Comparison of ENCODE assay signal across 10 cellular contexts in the genomic region with DNA sequence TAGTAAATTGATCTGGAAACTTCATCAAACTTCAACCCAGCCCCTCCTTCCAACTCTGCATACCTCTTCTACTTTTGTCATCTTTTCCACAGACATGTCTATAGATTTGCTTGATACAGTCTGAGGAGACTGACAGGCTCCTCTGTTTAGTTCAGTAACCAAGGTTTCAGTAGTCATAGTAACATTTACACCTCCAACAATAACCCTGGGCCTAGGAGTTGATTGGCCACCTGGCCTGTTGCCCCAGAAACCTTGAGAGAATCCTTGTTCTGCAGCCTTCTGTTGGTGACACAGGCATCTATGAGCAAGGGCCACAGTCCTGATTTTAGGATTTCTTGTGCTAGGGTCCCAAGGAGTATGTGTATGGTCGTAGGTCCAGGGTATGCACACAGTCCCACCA. TPM values are rescaled to one million over a fixed set of nuclear protein-coding genes. Genes with fewer than 3 reads are reported as not detected.
DNase-seq lines count a peak whose midpoint lies in the region; ATAC-seq and TF ChIP-seq lines count a peak whose summit lies in the region.
"Had no signal": no experiment of that assay in that cellular context is flagged by ENCODE, and none has a peak within 500 bp of the region (broad histone marks: within the 10 kb centered on the region; RNA-seq: fewer than 3 reads in every experiment).

Gene CFAP141, minus strand, starts transcription at position 122 of the 400 bp plus-strand sequence. Its CDS starts 26 bp downstream, at position 96.

- no peak within 1 kb of the TSS for H3K27ac ChIP-seq in WERI-Rb-1
- H3K27ac ChIP-seq: SJSA1 had no signal

- H3K4me3 Mint-ChIP-seq in HFFc6, result no peak within 1 kb of the TSS
- no peak within 1 kb of the TSS for H3K4me3 Mint-ChIP-seq in activated naive CD4-positive, alpha-beta T cell treated with anti-CD3 and anti-CD28 coated beads, Interleukin-2, amount 10 ng/mL, durations not matched to agents 7 days and 5 days

- H3K4me1 Mint-ChIP-seq in HFFc6 (ENCODE audit: low read depth), result peaks cover 17% of the 10 kb centered on the region
- peaks cover 5% of the 10 kb centered on the region for H3K4me1 Mint-ChIP-seq in activated naive CD4-positive, alpha-beta T cell treated with anti-CD3 and anti-CD28 coated beads, Interleukin-2, amount 10 ng/mL, durations not matched to agents 7 days and 5 days

- peak; percentile 51 for ATAC-seq in mucosa of descending colon
- no peak for ATAC-seq in GM19455 (IDR thresholded peaks at IDR 0.05; ENCODE audit: unreplicated experiment)
- ATAC-seq in GM21447 (IDR thresholded peaks at IDR 0.05; ENCODE audit: unreplicated experiment), result no peak

- H3K36me3 ChIP-seq in mucosa of descending colon (ENCODE audit: low read depth), result peaks cover 9% of the 10 kb centered on the region
- H3K36me3 ChIP-seq in WERI-Rb-1, result peaks cover 61% of the 10 kb centered on the region

- H3K4me3 ChIP-seq in mucosa of descending colon, result no peak within 1 kb of the TSS
- H3K4me3 ChIP-seq in WERI-Rb-1 (ENCODE audit: low read depth, low read length), result no peak within 1 kb of the TSS
- H3K4me3 ChIP-seq: SJSA1 had no signal

- intact Hi-C loops in mucosa of descending colon (cut with DNase I, micrococcal nuclease), result no loop called here

- peak; percentile 22 for DNase-seq in NCI-H345 (lab: John Stamatoyannopoulos, UW)
- DNase-seq in NCI-H345 treated with DMSO at 0.1 percent for 48 hours (lab: John Stamatoyannopoulos, UW; ENCODE audit: unreplicated experiment), result no peak
- DNase-seq in HFFc6, result peak; percentile 22
- no peak for DNase-seq in activated naive CD4-positive, alpha-beta T cell treated with anti-CD3 and anti-CD28 coated beads, Interleukin-2, amount 10 ng/mL, durations not matched to agents 7 days and 5 days
- DNase-seq in mucosa of descending colon, result no peak
- DNase-seq in WERI-Rb-1, result no peak

- H3K4me1 ChIP-seq in mucosa of descending colon (ENCODE audit: low read depth), result no peaks in the 10 kb centered on the region
- H3K4me1 ChIP-seq: SJSA1 had no signal

- TF ChIP-seq CTCF in HFFc6 (IDR thresholded peaks at IDR 0.05) (no peak), mucosa of descending colon (IDR thresholded peaks at IDR 0.05) (no peak), WERI-Rb-1 (IDR thresholded peaks at IDR 0.05; ENCODE audit: low read depth, low read length) (no peak)

- H3K9me3 Mint-ChIP-seq in HFFc6, result no peaks in the 10 kb centered on the region
- H3K9me3 Mint-ChIP-seq in activated naive CD4-positive, alpha-beta T cell treated with anti-CD3 and anti-CD28 coated beads, Interleukin-2, amount 10 ng/mL, durations not matched to agents 7 days and 5 days, result no peaks in the 10 kb centered on the region

- H3K27me3 ChIP-seq in WERI-Rb-1 (ENCODE audit: insufficient read depth, low read depth, severe bottlenecking), result no peaks in the 10 kb centered on the region
- H3K27me3 ChIP-seq: SJSA1 had no signal

- CTCF ChIA-PET in activated naive CD4-positive, alpha-beta T cell treated with anti-CD3 and anti-CD28 coated beads, Interleukin-2, amount 10 ng/mL, durations not matched to agents 7 days and 5 days (lab: Charles Lee), result interaction anchor here (1.3 kb wide), 1 partner anchor 65 kb away, joined by 3 read pairs; the partner anchor contains the start of gene HAX1

- H3K27ac Mint-ChIP-seq in HFFc6, result peak within 1 kb of the TSS; percentile 57
- peak within 1 kb of the TSS; percentile 3 for H3K27ac Mint-ChIP-seq in activated naive CD4-positive, alpha-beta T cell treated with anti-CD3 and anti-CD28 coated beads, Interleukin-2, amount 10 ng/mL, durations not matched to agents 7 days and 5 days

- peaks cover 31% of the 10 kb centered on the region for H3K36me3 Mint-ChIP-seq in HFFc6 (ENCODE audit: low read depth)
- peaks cover 33% of the 10 kb centered on the region for H3K36me3 Mint-ChIP-seq in activated naive CD4-positive, alpha-beta T cell treated with anti-CD3 and anti-CD28 coated beads, Interleukin-2, amount 10 ng/mL, durations not matched to agents 7 days and 5 days

- peaks cover 4% of the 10 kb centered on the region for H3K27me3 Mint-ChIP-seq in HFFc6 (ENCODE audit: insufficient read depth)
- H3K27me3 Mint-ChIP-seq in activated naive CD4-positive, alpha-beta T cell treated with anti-CD3 and anti-CD28 coated beads, Interleukin-2, amount 10 ng/mL, durations not matched to agents 7 days and 5 days, result no peaks in the 10 kb centered on the region

- H3K9me3 ChIP-seq in mucosa of descending colon (no peaks in the 10 kb centered on the region), WERI-Rb-1 (ENCODE audit: severe bottlenecking) (no peaks in the 10 kb centered on the region)
- H3K9me3 ChIP-seq: SJSA1 had no signal

RNA-seq across cellular contexts. Expression of gene CFAP141, which starts in this region (rescaled TPM):
- total RNA-seq in HFFc6 (2021; fragmentation: NEBNext Ultra II Directional; extraction: Animal tissue kit (Norgen Biotek cat#: 25700)), result not detected
- not detected for total RNA-seq in mucosa of descending colon
- total RNA-seq: LHCN-M2, SJSA1 had no signal

Comparison
In these comparisons a context has a peak if more than half of its experiments do, and no peak if none do; other contexts are left out.
1. Peak in DNase-seq in HFFc6; RNA of the gene not detected or under 1 TPM.
2. Peak in ATAC-seq in mucosa of descending colon; RNA of the gene not detected or under 1 TPM.